In the genomic region with DNA sequence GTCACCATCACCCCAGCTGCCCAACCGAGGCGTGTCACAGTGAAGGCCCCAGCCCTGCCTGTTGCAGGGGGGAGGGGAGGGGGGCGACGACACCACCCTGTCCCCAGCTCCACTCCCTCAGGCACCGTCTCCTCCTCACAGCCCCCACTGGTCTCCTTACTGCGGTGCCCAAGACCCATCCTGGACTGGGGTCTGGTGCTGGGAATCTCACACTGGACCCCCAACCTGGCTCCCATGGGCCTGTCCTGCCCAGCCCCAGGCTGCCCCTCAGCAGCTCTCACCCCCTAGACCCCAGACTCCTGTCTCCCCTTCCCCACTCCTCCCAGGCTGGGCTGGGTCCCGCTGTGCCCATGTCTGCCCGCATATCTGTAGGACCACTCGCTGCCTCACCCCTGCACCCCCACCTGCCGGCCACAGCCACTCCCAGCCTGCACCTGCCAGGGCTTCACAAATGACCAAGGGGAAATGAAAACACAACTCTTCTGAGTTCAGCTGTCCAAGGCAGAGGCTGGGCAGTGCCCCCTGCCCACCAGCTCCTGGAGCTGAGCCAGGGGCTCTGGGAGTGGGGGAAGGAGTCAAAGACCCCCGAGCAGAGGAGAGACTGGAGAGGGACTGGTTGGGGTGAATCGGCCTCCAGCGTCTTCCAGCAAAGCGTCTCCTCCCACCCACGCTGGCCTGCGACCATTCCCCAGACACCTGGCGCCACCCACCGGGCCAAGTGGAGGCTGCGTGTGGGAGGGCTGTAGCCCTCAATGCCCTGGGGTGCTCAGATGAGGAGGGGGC, we compare ENCODE assay signal across 8 cellular contexts. TPM values are rescaled to one million over a fixed set of nuclear protein-coding genes. Genes with fewer than 3 reads are reported as not detected.
DNase-seq lines count a peak whose midpoint lies in the region; ATAC-seq and TF ChIP-seq lines count a peak whose summit lies in the region.

No MANE protein-coding gene starts in this region.

- no peak overlapping the region for H2AFZ ChIP-seq in KMS-11 (ENCODE audit: low read depth)

- intact Hi-C loops in CD8-positive, alpha-beta T cell (cut with DNase I, micrococcal nuclease) = loop anchor here in 1 of 2 experiments (2.0 kb wide), 1 partner anchor 317 kb away; no protein-coding TSS in a partner anchor

- no peaks in the 10 kb centered on the region for H3K9me3 Mint-ChIP-seq in CD8-positive, alpha-beta T cell

- no peaks in the 10 kb centered on the region for H3K36me3 ChIP-seq in CD8-positive, alpha-beta T cell (ENCODE audit: insufficient read depth, low read length)
- H3K36me3 ChIP-seq in KMS-11 (ENCODE audit: insufficient read depth) (no peaks in the 10 kb centered on the region), brain microvascular endothelial cell (replicated peaks) (no peaks in the 10 kb centered on the region)

- no peaks in the 10 kb centered on the region for H3K79me2 ChIP-seq in KMS-11 (ENCODE audit: insufficient read depth, low read depth)

- no peak overlapping the region for H3K9ac ChIP-seq in KMS-11

- TF ChIP-seq CTCF in CD8-positive, alpha-beta T cell (IDR thresholded peaks at IDR 0.05) = no peak
- TF ChIP-seq CTCF in KMS-11 (conservative IDR thresholded peaks at IDR 0.05; ENCODE audit: low read depth, low read length) (peak; percentile 34), brain microvascular endothelial cell (IDR thresholded peaks at IDR 0.05; ENCODE audit: low read depth, low read length, missing control alignments) (peak; percentile 75)

- no peak overlapping the region for H3K27ac ChIP-seq in CD8-positive, alpha-beta T cell (ENCODE audit: low read depth, low read length)
- H3K27ac ChIP-seq in KMS-11 = no peak overlapping the region
- H3K27ac ChIP-seq in brain microvascular endothelial cell = no peak overlapping the region

- no peaks in the 10 kb centered on the region for H3K9me3 ChIP-seq in CD8-positive, alpha-beta T cell (ENCODE audit: low read length)

- H3K4me3 ChIP-seq in CD8-positive, alpha-beta T cell (ENCODE audit: low read depth, low read length) = no peak overlapping the region
- H3K4me3 ChIP-seq in KMS-11 (IDR thresholded peaks at IDR 0.05; ENCODE audit: insufficient read depth, low read depth, low read length) (no peak overlapping the region), brain microvascular endothelial cell (ENCODE audit: low read depth, low read length) (no peak overlapping the region)

- peak; percentile 70 for ATAC-seq in CD8-positive, alpha-beta T cell
- ATAC-seq in HG03439 (IDR thresholded peaks at IDR 0.05; ENCODE audit: unreplicated experiment) = no peak

- H4K20me1 ChIP-seq in KMS-11 (ENCODE audit: insufficient read depth) = no peaks in the 10 kb centered on the region

- POLR2A ChIA-PET in CD8-positive, alpha-beta T cell (lab: Charles Lee) = interaction anchor here (1.0 kb wide), 1 partner anchor 142 kb away, joined by 4 read pairs; no protein-coding TSS in a partner anchor

- no peaks in the 10 kb centered on the region for H3K27me3 ChIP-seq in CD8-positive, alpha-beta T cell (ENCODE audit: insufficient read depth, low read length)
- H3K27me3 ChIP-seq in KMS-11 (ENCODE audit: insufficient read depth, low read depth) (peaks cover 80% of the 10 kb centered on the region), brain microvascular endothelial cell (replicated peaks) (no peaks in the 10 kb centered on the region)

- peaks cover 8% of the 10 kb centered on the region for H3K27me3 Mint-ChIP-seq in CD8-positive, alpha-beta T cell (ENCODE audit: low read depth)

- no peaks in the 10 kb centered on the region for H3K36me3 Mint-ChIP-seq in CD8-positive, alpha-beta T cell

- in situ Hi-C loops in brain microvascular endothelial cell (cut with HindIII; ENCODE audit: low pct_ligation_motif_present, low sequenced_read_pairs) = no loop called here

- H3K4me1 Mint-ChIP-seq in CD8-positive, alpha-beta T cell (ENCODE audit: low read depth) = no peaks in the 10 kb centered on the region

- CTCF ChIA-PET in CD8-positive, alpha-beta T cell (lab: Charles Lee) = interaction anchor here (0.6 to 6.2 kb wide), 12 partner anchors 43 to 267 kb away, joined by 3 to 181 read pairs (median 3); a partner anchor contains a TSS

- H3K4me2 ChIP-seq in KMS-11 = no peak overlapping the region

- H3K4me1 ChIP-seq in CD8-positive, alpha-beta T cell (ENCODE audit: insufficient read depth, low read length) = peaks cover 12% of the 10 kb centered on the region
- H3K4me1 ChIP-seq in KMS-11 (ENCODE audit: low read depth, poor library complexity, severe bottlenecking) = no peaks in the 10 kb centered on the region

- peak; percentile 34 to 74 (median 57) for DNase-seq in CD8-positive, alpha-beta T cell
- DNase-seq in T-helper 9 cell (peak; percentile 41), brain microvascular endothelial cell (no peak), left kidney (ENCODE audit: low read depth, low spot score) (peak; percentile 88), OCI-M2 (lab: John Stamatoyannopoulos, UW; ENCODE audit: unreplicated experiment) (no peak)
- DNase-seq in stimulated activated CD8-positive, alpha-beta memory T cell treated with anti-CD3 and anti-CD28 coated beads, Interleukin-2, amount 100 ng/mL, for 48 hours (ENCODE audit: low read depth in 2 of 2) = peak; percentile 45 to 53

- no peak overlapping the region for H3K27ac Mint-ChIP-seq in CD8-positive, alpha-beta T cell

- no peak overlapping the region for H3K4me3 Mint-ChIP-seq in CD8-positive, alpha-beta T cell

RNA-seq across cellular contexts. Expression of a gene that starts 32.6 kb away (rescaled TPM):
- not detected for total RNA-seq in CD8-positive, alpha-beta T cell

RNA-seq across cellular contexts. Expression of a gene that starts 57.2 kb away (rescaled TPM):
- total RNA-seq in CD8-positive, alpha-beta T cell = 1 to 10 TPM; 4.7 TPM

Comparison
In these comparisons a context has a peak if more than half of its experiments do, and no peak if none do; other contexts are left out.
1. DNase-seq: peak in CD8-positive, alpha-beta T cell (7 of 7), T-helper 9 cell (single experiment), left kidney (single experiment) and stimulated activated CD8-positive, alpha-beta memory T cell treated with anti-CD3 and anti-CD28 coated beads, Interleukin-2, amount 100 ng/mL, for 48 hours (2 of 2); none in brain microvascular endothelial cell (single experiment) and OCI-M2 (single experiment).